In the genomic region with DNA sequence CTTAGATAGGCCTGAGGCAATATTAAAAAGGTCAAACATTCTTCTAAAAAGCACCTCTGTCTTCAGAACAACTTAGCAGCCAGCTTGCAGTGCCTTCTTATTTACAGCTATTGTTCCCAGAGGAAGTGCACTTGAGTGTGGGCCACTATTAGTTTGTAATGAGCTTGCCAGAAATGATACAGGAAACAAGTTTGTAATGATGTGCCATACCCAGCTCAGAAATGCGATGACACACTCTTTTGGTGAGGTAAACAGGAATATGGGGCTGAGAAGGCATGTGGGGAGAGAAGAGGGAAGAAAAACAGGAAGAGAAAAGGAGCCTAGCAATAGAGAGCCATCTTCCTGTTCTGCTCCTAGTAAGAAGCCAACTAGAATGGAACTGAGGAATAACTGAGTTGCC, we compare ENCODE assay signal across 14 cellular contexts.
"Had no signal": no experiment of that assay in that cellular context is flagged by ENCODE, and none has a peak within 500 bp of the region (broad histone marks: within the 10 kb centered on the region; RNA-seq: fewer than 3 reads in every experiment).

No MANE protein-coding gene starts in this region.

- ATAC-seq: pancreas, upper lobe of right lung had no signal

- DNase-seq: activated CD4-positive, alpha-beta T cell treated with anti-CD3 and anti-CD28 coated beads, Interleukin-2, amount 50 U/mL, for 1 hour; activated CD4-positive, CD25-positive, alpha-beta regulatory T cell; activated naive CD4-positive, alpha-beta T cell treated with anti-CD3 and anti-CD28 coated beads, Interleukin-2, amount 50 U/mL, for 16 hours; activated T-cell treated with anti-CD3 and anti-CD28 coated beads for 4 hours; adrenal gland; brain microvascular endothelial cell; hippocampal formation; midbrain; pancreas; stimulated activated CD4-positive, alpha-beta T cell treated with anti-CD3 and anti-CD28 coated beads, Interleukin-4, amount 100 ng/mL, for 1 hour; stimulated activated CD8-positive, alpha-beta memory T cell treated with anti-CD3 and anti-CD28 coated beads, Interleukin-4, amount 100 ng/mL, for 48 hours; T-helper 2 cell; testis; upper lobe of right lung had no signal
